Comparison of ENCODE assay signal across 8 cellular contexts in genomic region chr12:4648099-4648498, GRCh38. TPM values are rescaled to one million over a fixed set of nuclear protein-coding genes. Genes with fewer than 3 reads are reported as not detected.
DNase-seq lines count a peak whose midpoint lies in the region; ATAC-seq, FAIRE-seq and TF ChIP-seq lines count a peak whose summit lies in the region.

No MANE protein-coding gene starts in this region.

- H3K9me3 ChIP-seq in OCI-LY3 (ENCODE audit: insufficient read depth, low read length), result no peaks in the 10 kb centered on the region
- H3K9me3 ChIP-seq in endothelial cell of umbilical vein (replicated peaks; ENCODE audit: control insufficient read depth, insufficient read depth, low read length), result no peaks in the 10 kb centered on the region
- H3K9me3 ChIP-seq in neural progenitor cell (ENCODE audit: low read depth), result no peaks in the 10 kb centered on the region

- dilution Hi-C loops in endothelial cell of umbilical vein (cut with MboI; ENCODE audit: extremely low pct_ligation_motif_present, low sequenced_read_pairs), result loop anchor here (10.0 kb wide), 1 partner anchor 97 kb away; no protein-coding TSS in a partner anchor

- intact Hi-C loops in endothelial cell of umbilical vein (cut with micrococcal nuclease), result loop anchor here (1.0 kb wide), 1 partner anchor 110 kb away; the partner anchor contains the start of gene RAD51AP1

- no peaks in the 10 kb centered on the region for H3K9me1 ChIP-seq in endothelial cell of umbilical vein (replicated peaks; ENCODE audit: control insufficient read depth, extremely low read depth, insufficient read depth, low read length)

- H3K36me3 Mint-ChIP-seq in stimulated activated naive CD8-positive, alpha-beta T cell treated with anti-CD3 and anti-CD28 coated beads, Interleukin-15, Interleukin-2, amounts not matched to agents 100 ng/mL and 50 ng/mL, for 24 hours (ENCODE audit: low read depth), result peaks cover 6% of the 10 kb centered on the region
- no peaks in the 10 kb centered on the region for H3K36me3 Mint-ChIP-seq in neural progenitor cell

- H3K27ac Mint-ChIP-seq in stimulated activated naive CD8-positive, alpha-beta T cell treated with anti-CD3 and anti-CD28 coated beads, Interleukin-15, Interleukin-2, amounts not matched to agents 100 ng/mL and 50 ng/mL, for 24 hours, result peak overlapping the region; percentile 95
- no peak overlapping the region for H3K27ac Mint-ChIP-seq in neural progenitor cell

- peaks cover 47% of the 10 kb centered on the region for H3K4me1 Mint-ChIP-seq in stimulated activated naive CD8-positive, alpha-beta T cell treated with anti-CD3 and anti-CD28 coated beads, Interleukin-15, Interleukin-2, amounts not matched to agents 100 ng/mL and 50 ng/mL, for 24 hours (ENCODE audit: low read depth)
- H3K4me1 Mint-ChIP-seq in neural progenitor cell, result peaks cover 30% of the 10 kb centered on the region

- H3K36me3 ChIP-seq in OCI-LY3 (replicated peaks; ENCODE audit: low read depth, low read length) (no peaks in the 10 kb centered on the region), endothelial cell of umbilical vein (ENCODE audit: control insufficient read depth in 2 of 2, extremely low read depth in 1 of 2, insufficient read depth in 2 of 2, low read length in 2 of 2) (no peaks in the 10 kb centered on the region), neural progenitor cell (no peaks in the 10 kb centered on the region)

- H3K4me1 ChIP-seq in OCI-LY3 (ENCODE audit: low read length) (peaks cover 45% of the 10 kb centered on the region), endothelial cell of umbilical vein (ENCODE audit: control insufficient read depth, extremely low read depth, insufficient read depth, low read length) (peaks cover 16% of the 10 kb centered on the region), neural progenitor cell (peaks cover 18% of the 10 kb centered on the region)

- FAIRE-seq in endothelial cell of umbilical vein (lab: Jason Lieb, UNC), result no peak

- peak overlapping the region; percentile 76 for H3K27ac ChIP-seq in OCI-LY3 (ENCODE audit: low read length)
- peak overlapping the region; percentile 79 for H3K27ac ChIP-seq in endothelial cell of umbilical vein (ENCODE audit: insufficient read depth, low read depth, low read length)
- H3K27ac ChIP-seq in neural progenitor cell, result no peak overlapping the region

- H4K20me1 ChIP-seq in OCI-LY3 (ENCODE audit: insufficient read depth, low read length) (no peaks in the 10 kb centered on the region), endothelial cell of umbilical vein (replicated peaks; ENCODE audit: control insufficient read depth, extremely low read depth, insufficient read depth, low read length) (peaks cover 2% of the 10 kb centered on the region), neural progenitor cell (ENCODE audit: low read depth) (peaks cover 8% of the 10 kb centered on the region)

- no TSS peak for BruUV-seq in endothelial cell of umbilical vein (replicated peaks; lab: Mats Ljungman, UMichigan)

- H2AFZ ChIP-seq in OCI-LY3 (ENCODE audit: low read depth, low read length) (0 out of 2 replicates have a peak overlapping the region, but pooled peaks have one; percentile 50), endothelial cell of umbilical vein (ENCODE audit: low read depth, low read length) (peak overlapping the region; percentile 97), neural progenitor cell (replicated peaks) (peak overlapping the region; percentile 78)

- H3F3A ChIP-seq in neural progenitor cell (ENCODE audit: low read depth), result no peaks in the 10 kb centered on the region

- peak overlapping the region; percentile 92 for H3K4me3 ChIP-seq in OCI-LY3 (ENCODE audit: low read length)
- peak overlapping the region; percentile 58 to 97 (median 96) for H3K4me3 ChIP-seq in endothelial cell of umbilical vein (replicated peaks in 1 of 3; ENCODE audit: insufficient read depth in 1 of 3, low read depth in 1 of 3, low read length in 3 of 3)
- H3K4me3 ChIP-seq in neural progenitor cell, result peak overlapping the region; percentile 87

- no peak for TF ChIP-seq POLR2A in endothelial cell of umbilical vein (IDR thresholded peaks at IDR 0.05; ENCODE audit: low read depth, low read length)

- TF ChIP-seq CTCF in OCI-LY3 (IDR thresholded peaks at IDR 0.05; ENCODE audit: low read depth, low read length), result no peak
- TF ChIP-seq CTCF in endothelial cell of umbilical vein (IDR thresholded peaks at IDR 0.05; ENCODE audit: extremely low read depth in 1 of 2, insufficient read depth in 1 of 2, low read depth in 1 of 2, low read length in 2 of 2), result no peak
- TF ChIP-seq CTCF in neural progenitor cell (IDR thresholded peaks at IDR 0.05), result no peak

- CTCF ChIA-PET in endothelial cell of umbilical vein (lab: Charles Lee), result interaction anchor here (0.8 to 1.7 kb wide), 6 partner anchors 8 to 86 kb away, joined by 3 to 12 read pairs (median 4); partner anchors contain the start of gene DYRK4

- peak overlapping the region; percentile 95 for H3K4me3 Mint-ChIP-seq in stimulated activated naive CD8-positive, alpha-beta T cell treated with anti-CD3 and anti-CD28 coated beads, Interleukin-15, Interleukin-2, amounts not matched to agents 100 ng/mL and 50 ng/mL, for 24 hours
- H3K4me3 Mint-ChIP-seq in neural progenitor cell, result peak overlapping the region; percentile 99

- no peaks in the 10 kb centered on the region for H3K9me3 Mint-ChIP-seq in stimulated activated naive CD8-positive, alpha-beta T cell treated with anti-CD3 and anti-CD28 coated beads, Interleukin-15, Interleukin-2, amounts not matched to agents 100 ng/mL and 50 ng/mL, for 24 hours
- H3K9me3 Mint-ChIP-seq in neural progenitor cell, result no peaks in the 10 kb centered on the region

- peak overlapping the region; percentile 98 for H3K9ac ChIP-seq in OCI-LY3 (ENCODE audit: low read length)
- peak overlapping the region; percentile 97 for H3K9ac ChIP-seq in endothelial cell of umbilical vein (replicated peaks; ENCODE audit: extremely low read depth, insufficient read depth, low read length)
- H3K9ac ChIP-seq in neural progenitor cell, result peak overlapping the region; percentile 79

- no peaks in the 10 kb centered on the region for H3K27me3 ChIP-seq in OCI-LY3 (ENCODE audit: low read depth, low read length)
- peaks cover 0 to 2% of the 10 kb centered on the region in 2 experiments for H3K27me3 ChIP-seq in endothelial cell of umbilical vein (ENCODE audit: control insufficient read depth in 2 of 2, insufficient read depth in 2 of 2, low read length in 2 of 2)
- H3K27me3 ChIP-seq in neural progenitor cell, result no peaks in the 10 kb centered on the region

- POLR2A ChIA-PET in endothelial cell of umbilical vein (lab: Charles Lee), result no interaction called here

- no peak for ATAC-seq in stimulated activated naive CD8-positive, alpha-beta T cell treated with anti-CD3 and anti-CD28 coated beads, Interleukin-15, Interleukin-2, amounts not matched to agents 100 U/mL and 50 U/mL, for 24 hours

- H3K4me2 ChIP-seq in OCI-LY3 (ENCODE audit: low read length) (peak overlapping the region; percentile 92), endothelial cell of umbilical vein (ENCODE audit: insufficient read depth, low read length) (peak overlapping the region; percentile 92), neural progenitor cell (peak overlapping the region; percentile 91)

- no peaks in the 10 kb centered on the region for H3K27me3 Mint-ChIP-seq in stimulated activated naive CD8-positive, alpha-beta T cell treated with anti-CD3 and anti-CD28 coated beads, Interleukin-15, Interleukin-2, amounts not matched to agents 100 ng/mL and 50 ng/mL, for 24 hours
- H3K27me3 Mint-ChIP-seq in neural progenitor cell (ENCODE audit: insufficient read depth, low read depth), result no peaks in the 10 kb centered on the region

- DNase-seq in stimulated activated naive CD8-positive, alpha-beta T cell treated with anti-CD3 and anti-CD28 coated beads, Interleukin-15, Interleukin-2, amounts not matched to agents 100 U/mL and 50 U/mL, for 24 hours, result no peak
- DNase-seq in endothelial cell of umbilical vein (ENCODE audit: low read depth, low spot score) (no peak), neural progenitor cell (ENCODE audit: low spot score) (no peak), NCI-H524 treated with DMSO at 0.1 percent for 48 hours (lab: John Stamatoyannopoulos, UW) (no peak), UCSD-AML1 (lab: John Stamatoyannopoulos, UW; ENCODE audit: unreplicated experiment) (no peak)
- no peak for DNase-seq in effector CD4-positive, alpha-beta T cell

- H3K79me2 ChIP-seq in OCI-LY3 (ENCODE audit: low read length), result peaks cover 48% of the 10 kb centered on the region
- peaks cover 39% of the 10 kb centered on the region for H3K79me2 ChIP-seq in endothelial cell of umbilical vein (ENCODE audit: control insufficient read depth, insufficient read depth, low read length)
- H3K79me2 ChIP-seq in neural progenitor cell (ENCODE audit: low read depth), result peaks cover 48% of the 10 kb centered on the region

TF ChIP-seq in endothelial cell of umbilical vein, 7 proteins besides CTCF, POLR2A, EP300 and RAD21 (continues in another document):
- TF ChIP-seq MYC (IDR thresholded peaks at IDR 0.05; ENCODE audit: low read depth, low read length), result no peak
- no peak for TF ChIP-seq FOS (IDR thresholded peaks at IDR 0.05; ENCODE audit: borderline replicate concordance, insufficient read depth, low read length)
- no peak for TF ChIP-seq MAX (IDR thresholded peaks at IDR 0.05; ENCODE audit: insufficient read depth, insufficient read length)

RNA-seq across cellular contexts. Expression of gene AKAP3, which starts 0.8 kb away (rescaled TPM):
- total RNA-seq in endothelial cell of umbilical vein (0.62 TPM in 1 of 2 replicates, not detected in the other), neural progenitor cell (ENCODE audit: low replicate concordance) (2.4 and 3.0 TPM in 2 replicates)
- polyA plus RNA-seq in endothelial cell of umbilical vein, result 0.18 and 0.24 TPM in 2 replicates
- 0.27 and 0.32 TPM in 2 replicates for polyA plus RNA-seq in endothelial cell of umbilical vein (2011; cell fraction: cytosol; rRNA removed)
- 0.32 and 0.51 TPM in 2 replicates for polyA plus RNA-seq in endothelial cell of umbilical vein (2011; cell fraction: nucleus; rRNA removed)
- polyA plus RNA-seq in endothelial cell of umbilical vein (2012), result 0.28 TPM in 1 of 2 replicates, not detected in the other
- 0.10 and 0.25 TPM in 2 replicates for polyA minus RNA-seq in endothelial cell of umbilical vein
- polyA minus RNA-seq in endothelial cell of umbilical vein (2011; cell fraction: cytosol; rRNA and poly(A)+ RNA removed), result not detected
- polyA minus RNA-seq in endothelial cell of umbilical vein (2011; cell fraction: nucleus; rRNA and poly(A)+ RNA removed), result 0.48 and 0.58 TPM in 2 replicates

RNA-seq across cellular contexts. Expression of gene NDUFA9, which starts 0.8 kb away (rescaled TPM):
- total RNA-seq in endothelial cell of umbilical vein, result 113 and 115 TPM in 2 replicates
- polyA plus RNA-seq in endothelial cell of umbilical vein, result 86.7 and 116 TPM in 2 replicates
- 62.8 and 64.4 TPM in 2 replicates for polyA plus RNA-seq in endothelial cell of umbilical vein (2011; cell fraction: cytosol; rRNA removed)
- 59.1 and 66.8 TPM in 2 replicates for polyA plus RNA-seq in endothelial cell of umbilical vein (2011; cell fraction: nucleus; rRNA removed)
- polyA plus RNA-seq in endothelial cell of umbilical vein (2012), result 144 and 179 TPM in 2 replicates
- 231 and 244 TPM in 2 replicates for polyA minus RNA-seq in endothelial cell of umbilical vein
- 153 TPM for polyA minus RNA-seq in endothelial cell of umbilical vein (2011; cell fraction: cytosol; rRNA and poly(A)+ RNA removed)
- 48.8 and 63.0 TPM in 2 replicates for polyA minus RNA-seq in endothelial cell of umbilical vein (2011; cell fraction: nucleus; rRNA and poly(A)+ RNA removed)
- total RNA-seq in neural progenitor cell (ENCODE audit: low replicate concordance), result 46.4 and 67.7 TPM in 2 replicates
